Comparison of ENCODE assay signal across 24 cellular contexts in genomic region chr19:4432918-4433506, GRCh38.
"Had no signal": no experiment of that assay in that cellular context is flagged by ENCODE, and none has a peak within 500 bp of the region (broad histone marks: within the 10 kb centered on the region; RNA-seq: fewer than 3 reads in every experiment).

No MANE protein-coding gene starts in this region.

- H3K9me3 ChIP-seq: MG63, SJSA1 had no signal

- H3K27ac ChIP-seq: SJSA1, SK-N-MC had no signal

- FAIRE-seq: HepG2, RCC 7860 had no signal

- ATAC-seq: HepG2 had no signal

- H3K4me1 ChIP-seq: SJSA1 had no signal

- H3K27me3 ChIP-seq: MG63, SJSA1 had no signal

- H3K36me3 ChIP-seq: MG63 had no signal

- H3K4me3 ChIP-seq: MG63, SJSA1, SK-N-MC had no signal

- DNase-seq: Karpas-422, KG1, MG63, NCI-H1092, NCI-H1105 treated with DMSO at 0.1 percent for 48 hours, NCI-H1417 treated with DMSO at 0.1 percent for 48 hours, NCI-H146, NCI-H1694 treated with DMSO at 0.1 percent for 48 hours, NCI-H1930, NCI-H2081, NCI-H2171, NCI-H226, NCI-H446, NCI-H510A, NCI-H524 treated with DMSO at 0.1 percent for 48 hours, NCI-H69, NCI-H774, Right ventricle myocardium superior, RPMI8226, SIG-M5 had no signal
